In genomic region chrX:154980330-154981115, GRCh38 we compare ENCODE assay signal across 1 cellular context.
TF ChIP-seq lines count a peak whose summit lies in the region.

No MANE protein-coding gene starts in this region.

TF ChIP-seq in GM23338, 12 proteins besides CTCF, POLR2A, EP300 and RAD21 (continued from another document):
- TF ChIP-seq, protein P1, sequence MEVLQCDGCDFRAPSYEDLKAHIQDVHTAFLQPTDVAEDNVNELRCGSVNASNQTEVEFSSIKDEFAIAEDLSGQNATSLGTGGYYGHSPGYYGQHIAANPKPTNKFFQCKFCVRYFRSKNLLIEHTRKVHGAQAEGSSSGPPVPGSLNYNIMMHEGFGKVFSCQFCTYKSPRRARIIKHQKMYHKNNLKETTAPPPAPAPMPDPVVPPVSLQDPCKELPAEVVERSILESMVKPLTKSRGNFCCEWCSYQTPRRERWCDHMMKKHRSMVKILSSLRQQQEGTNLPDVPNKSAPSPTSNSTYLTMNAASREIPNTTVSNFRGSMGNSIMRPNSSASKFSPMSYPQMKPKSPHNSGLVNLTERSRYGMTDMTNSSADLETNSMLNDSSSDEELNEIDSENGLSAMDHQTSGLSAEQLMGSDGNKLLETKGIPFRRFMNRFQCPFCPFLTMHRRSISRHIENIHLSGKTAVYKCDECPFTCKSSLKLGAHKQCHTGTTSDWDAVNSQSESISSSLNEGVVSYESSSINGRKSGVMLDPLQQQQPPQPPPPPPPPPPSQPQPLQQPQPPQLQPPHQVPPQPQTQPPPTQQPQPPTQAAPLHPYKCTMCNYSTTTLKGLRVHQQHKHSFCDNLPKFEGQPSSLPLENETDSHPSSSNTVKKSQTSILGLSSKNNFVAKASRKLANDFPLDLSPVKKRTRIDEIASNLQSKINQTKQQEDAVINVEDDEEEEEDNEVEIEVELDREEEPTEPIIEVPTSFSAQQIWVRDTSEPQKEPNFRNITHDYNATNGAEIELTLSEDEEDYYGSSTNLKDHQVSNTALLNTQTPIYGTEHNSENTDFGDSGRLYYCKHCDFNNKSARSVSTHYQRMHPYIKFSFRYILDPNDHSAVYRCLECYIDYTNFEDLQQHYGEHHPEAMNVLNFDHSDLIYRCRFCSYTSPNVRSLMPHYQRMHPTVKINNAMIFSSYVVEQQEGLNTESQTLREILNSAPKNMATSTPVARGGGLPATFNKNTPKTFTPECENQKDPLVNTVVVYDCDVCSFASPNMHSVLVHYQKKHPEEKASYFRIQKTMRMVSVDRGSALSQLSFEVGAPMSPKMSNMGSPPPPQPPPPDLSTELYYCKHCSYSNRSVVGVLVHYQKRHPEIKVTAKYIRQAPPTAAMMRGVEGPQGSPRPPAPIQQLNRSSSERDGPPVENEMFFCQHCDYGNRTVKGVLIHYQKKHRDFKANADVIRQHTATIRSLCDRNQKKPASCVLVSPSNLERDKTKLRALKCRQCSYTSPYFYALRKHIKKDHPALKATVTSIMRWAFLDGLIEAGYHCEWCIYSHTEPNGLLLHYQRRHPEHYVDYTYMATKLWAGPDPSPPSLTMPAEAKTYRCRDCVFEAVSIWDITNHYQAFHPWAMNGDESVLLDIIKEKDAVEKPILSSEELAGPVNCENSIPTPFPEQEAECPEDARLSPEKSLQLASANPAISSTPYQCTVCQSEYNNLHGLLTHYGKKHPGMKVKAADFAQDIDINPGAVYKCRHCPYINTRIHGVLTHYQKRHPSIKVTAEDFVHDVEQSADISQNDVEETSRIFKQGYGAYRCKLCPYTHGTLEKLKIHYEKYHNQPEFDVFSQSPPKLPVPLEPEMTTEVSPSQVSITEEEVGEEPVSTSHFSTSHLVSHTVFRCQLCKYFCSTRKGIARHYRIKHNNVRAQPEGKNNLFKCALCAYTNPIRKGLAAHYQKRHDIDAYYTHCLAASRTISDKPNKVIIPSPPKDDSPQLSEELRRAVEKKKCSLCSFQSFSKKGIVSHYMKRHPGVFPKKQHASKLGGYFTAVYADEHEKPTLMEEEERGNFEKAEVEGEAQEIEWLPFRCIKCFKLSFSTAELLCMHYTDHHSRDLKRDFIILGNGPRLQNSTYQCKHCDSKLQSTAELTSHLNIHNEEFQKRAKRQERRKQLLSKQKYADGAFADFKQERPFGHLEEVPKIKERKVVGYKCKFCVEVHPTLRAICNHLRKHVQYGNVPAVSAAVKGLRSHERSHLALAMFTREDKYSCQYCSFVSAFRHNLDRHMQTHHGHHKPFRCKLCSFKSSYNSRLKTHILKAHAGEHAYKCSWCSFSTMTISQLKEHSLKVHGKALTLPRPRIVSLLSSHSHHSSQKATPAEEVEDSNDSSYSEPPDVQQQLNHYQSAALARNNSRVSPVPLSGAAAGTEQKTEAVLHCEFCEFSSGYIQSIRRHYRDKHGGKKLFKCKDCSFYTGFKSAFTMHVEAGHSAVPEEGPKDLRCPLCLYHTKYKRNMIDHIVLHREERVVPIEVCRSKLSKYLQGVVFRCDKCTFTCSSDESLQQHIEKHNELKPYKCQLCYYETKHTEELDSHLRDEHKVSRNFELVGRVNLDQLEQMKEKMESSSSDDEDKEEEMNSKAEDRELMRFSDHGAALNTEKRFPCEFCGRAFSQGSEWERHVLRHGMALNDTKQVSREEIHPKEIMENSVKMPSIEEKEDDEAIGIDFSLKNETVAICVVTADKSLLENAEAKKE (CRISPR knock-in tag; IDR thresholded peaks at IDR 0.05): no peak
- TF ChIP-seq CREB1 (CRISPR knock-in tag; IDR thresholded peaks at IDR 0.05; ENCODE audit: low read depth) (no peak), POLR2AphosphoS5 (IDR thresholded peaks at IDR 0.05; ENCODE audit: low read depth) (no peak), JUNB (IDR thresholded peaks at IDR 0.05; ENCODE audit: unreplicated experiment) (no peak), NANOG (IDR thresholded peaks at IDR 0.05; ENCODE audit: borderline replicate concordance) (no peak), ETS1 (IDR thresholded peaks at IDR 0.05) (no peak), STAT1 (IDR thresholded peaks at IDR 0.05; ENCODE audit: unreplicated experiment) (no peak)
